In the genomic region with DNA sequence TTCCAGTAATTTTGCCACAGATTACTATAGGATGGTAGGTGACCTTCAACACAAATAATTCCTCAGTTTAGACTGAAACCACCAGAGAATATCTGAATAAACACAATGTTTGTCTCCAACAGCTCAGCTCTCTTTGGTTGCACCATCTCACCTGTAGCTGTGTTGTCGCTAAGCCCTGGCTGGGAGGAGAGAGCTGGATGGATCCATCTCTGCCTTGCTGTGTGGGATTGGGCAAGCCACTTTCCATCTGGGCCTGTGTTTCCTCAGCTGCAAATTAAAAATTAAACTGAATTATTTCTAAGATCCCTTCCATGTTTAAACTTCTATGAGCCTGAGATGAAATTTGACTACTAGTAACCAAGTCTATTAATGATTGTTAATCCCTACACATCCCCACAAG, we compare ENCODE assay signal across 23 cellular contexts.
"Had no signal": no experiment of that assay in that cellular context is flagged by ENCODE, and none has a peak within 500 bp of the region (broad histone marks: within the 10 kb centered on the region; RNA-seq: fewer than 3 reads in every experiment).

No MANE protein-coding gene starts in this region.

- H3K36me3 Mint-ChIP-seq: mesothelial cell of epicardium, naive B cell had no signal

- ATAC-seq: effector memory CD8-positive, alpha-beta T cell; gastrocnemius medialis; heart right ventricle; left cardiac atrium; left lung; left ventricle myocardium superior; lower lobe of right lung; mucosa of descending colon; naive thymus-derived CD8-positive, alpha-beta T cell had no signal

- H3K27ac Mint-ChIP-seq: dendritic cell treated with granulocyte-macrophage colony-stimulating factor and Interleukin-4, amounts not matched to agents 40 ng/mL and 50 ng/mL, for 4 days; effector memory CD8-positive, alpha-beta T cell; endodermal cell; mesothelial cell of epicardium; naive B cell had no signal

- H3K9me3 Mint-ChIP-seq: dendritic cell treated with granulocyte-macrophage colony-stimulating factor and Interleukin-4, amounts not matched to agents 40 ng/mL and 50 ng/mL, for 4 days; effector memory CD8-positive, alpha-beta T cell; mesothelial cell of epicardium; naive B cell had no signal

- DNase-seq: colonic mucosa; cortex of kidney; effector CD8-positive, alpha-beta T cell; effector memory CD8-positive, alpha-beta T cell; endodermal cell; esophagus squamous epithelium; foreskin fibroblast; foreskin melanocyte; gastrocnemius medialis; glutamatergic neuron; head of caudate nucleus; heart right ventricle; hippocampal formation; left cardiac atrium; left lung; left ventricle myocardium superior; lower lobe of right lung; mesenchymal stem cell; mucosa of descending colon; naive B cell; naive thymus-derived CD8-positive, alpha-beta T cell had no signal

- H3K27me3 Mint-ChIP-seq: dendritic cell treated with granulocyte-macrophage colony-stimulating factor and Interleukin-4, amounts not matched to agents 40 ng/mL and 50 ng/mL, for 4 days; naive B cell; naive thymus-derived CD8-positive, alpha-beta T cell had no signal

- H3K4me3 Mint-ChIP-seq: dendritic cell treated with granulocyte-macrophage colony-stimulating factor and Interleukin-4, amounts not matched to agents 40 ng/mL and 50 ng/mL, for 4 days; effector memory CD8-positive, alpha-beta T cell; endodermal cell; mesothelial cell of epicardium; naive B cell; naive thymus-derived CD8-positive, alpha-beta T cell had no signal

- H3K4me1 Mint-ChIP-seq: naive B cell had no signal
